31 cellular contexts compared by ENCODE assay signal in genomic region chr10:103868200-103868599, GRCh38.
"Had no signal": no experiment of that assay in that cellular context is flagged by ENCODE, and none has a peak within 500 bp of the region (broad histone marks: within the 10 kb centered on the region; RNA-seq: fewer than 3 reads in every experiment).

No MANE protein-coding gene starts in this region.

- H3K9me3 ChIP-seq: SJSA1 had no signal

- H3K36me3 ChIP-seq: SJSA1 had no signal

- H3K4me1 ChIP-seq: SJSA1 had no signal

- FAIRE-seq: RCC 7860 had no signal

- H2AFZ ChIP-seq: PC-9 had no signal

- H3K27ac ChIP-seq: PC-9, SJSA1 had no signal

- DNase-seq: Karpas-422, NCI-H1048, NCI-H1092 treated with DMSO at 0.1 percent for 48 hours, NCI-H1105 treated with DMSO at 0.1 percent for 48 hours, NCI-H1417, NCI-H1436, NCI-H146, NCI-H1694, NCI-H187, NCI-H1930, NCI-H2029 treated with DMSO at 0.1 percent for 48 hours, NCI-H2081 treated with DMSO at 0.1 percent for 48 hours, NCI-H2107, NCI-H2171, NCI-H226, NCI-H446 treated with DMSO at 0.1 percent for 48 hours, NCI-H510A, NCI-H524, NCI-H526, NCI-H69, NCI-H748 treated with DMSO at 0.1 percent for 48 hours, NCI-H82, PC-9, Right ventricle myocardium superior, SHP77 treated with DMSO at 0.1 percent for 48 hours, SK-N-SH, SW 1271, T-helper 1 cell had no signal

- H3K4me3 ChIP-seq: PC-9, SJSA1 had no signal

- ATAC-seq: Panc1 had no signal

- H3K4me2 ChIP-seq: PC-9, SK-N-SH had no signal

- H3K9ac ChIP-seq: SK-N-SH had no signal
